21 cellular contexts compared by ENCODE assay signal in genomic region chr22:23847991-23848864, GRCh38. TPM values are rescaled to one million over a fixed set of nuclear protein-coding genes. Genes with fewer than 3 reads are reported as not detected.
DNase-seq lines count a peak whose midpoint lies in the region; ATAC-seq and TF ChIP-seq lines count a peak whose summit lies in the region.
"Had no signal": no experiment of that assay in that cellular context is flagged by ENCODE, and none has a peak within 500 bp of the region (broad histone marks: within the 10 kb centered on the region; RNA-seq: fewer than 3 reads in every experiment).

No MANE protein-coding gene starts in this region.

- H3K18ac ChIP-seq in mesendoderm (ENCODE audit: low read length) = no peak overlapping the region

- 52% methylated on average over 24 of the region's 24 CpGs for WGBS in HUES64
- no CpG with 5 or more reads among the region's 24 CpGs for WGBS in mesendoderm (ENCODE audit: extremely low coverage, insufficient coverage, low lambda C conversion rate)

- peak overlapping the region in 9 of 11 experiments; percentile 2 to 77 (median 54); a peak in 14 of 22 replicates for H3K9ac ChIP-seq in BLaER1 treated with 17β-estradiol and CSF1 and Interleukin-3, amounts not matched to agents 10 nM and 100 nM
- H3K9ac ChIP-seq in HUES64 (ENCODE audit: low read depth, low read length) (no peak overlapping the region), mesendoderm (ENCODE audit: low read length) (no peak overlapping the region)

- CTCF ChIA-PET in WTC11 (lab: Charles Lee) (interaction anchor here (0.7 to 2.8 kb wide), 12 partner anchors 10 to 306 kb away, joined by 3 to 77 read pairs (median 5); partner anchors contain the start of genes CHCHD10, MIF and SLC2A11), PC-9 (lab: Charles Lee) (no interaction called here)

- H3K4me1 Mint-ChIP-seq in WTC11 = peaks cover 37% of the 10 kb centered on the region

- H3K9me3 Mint-ChIP-seq in WTC11 = no peaks in the 10 kb centered on the region
- H3K9me3 Mint-ChIP-seq: CD4-positive, alpha-beta T cell had no signal

- peak overlapping the region; percentile 9 for H3K4ac ChIP-seq in mesendoderm (ENCODE audit: low read depth, low read length)

- H3K23ac ChIP-seq in mesendoderm (ENCODE audit: low read length) = no peak overlapping the region

- no peaks in the 10 kb centered on the region for H3K9me2 ChIP-seq in PC-9 (ENCODE audit: insufficient read depth)

- H4K8ac ChIP-seq in mesendoderm (ENCODE audit: low read depth, low read length) = no peak overlapping the region

- H3K27me3 Mint-ChIP-seq in WTC11 (ENCODE audit: low read depth) = peaks cover 7% of the 10 kb centered on the region
- H3K27me3 Mint-ChIP-seq: CD4-positive, alpha-beta T cell had no signal

- H4K20me1 ChIP-seq in BLaER1 treated with 17β-estradiol and CSF1 and Interleukin-3, amounts not matched to agents 10 nM and 100 nM = peaks cover 0 to 8% (median 0%) of the 10 kb centered on the region in 11 experiments; a peak in 1 of 22 replicates
- no peaks in the 10 kb centered on the region for H4K20me1 ChIP-seq in PC-9 (ENCODE audit: insufficient read depth)

- peaks cover 60 to 84% (median 83%) of the 10 kb centered on the region in 10 experiments for H3K4me1 ChIP-seq in BLaER1 treated with 17β-estradiol and CSF1 and Interleukin-3, amounts not matched to agents 10 nM and 100 nM
- H3K4me1 ChIP-seq in HUES64 (ENCODE audit: insufficient read depth, low read length) = peaks cover 10% of the 10 kb centered on the region
- H3K4me1 ChIP-seq in mesendoderm (ENCODE audit: control insufficient read depth, low read depth, low read length) = peaks cover 2% of the 10 kb centered on the region
- peaks cover 10% of the 10 kb centered on the region; the same call in 1 of the 2 replicates for H3K4me1 ChIP-seq in PC-9 (replicated peaks; ENCODE audit: insufficient read depth)
- H3K4me1 ChIP-seq in lower lobe of right lung = peaks cover 39% of the 10 kb centered on the region

- no peak overlapping the region for H2AK5ac ChIP-seq in mesendoderm (ENCODE audit: low read length)

- POLR2A ChIA-PET in WTC11 (lab: Charles Lee) (interaction anchor here (0.6 to 2.9 kb wide), 3 partner anchors 10 to 77 kb away, joined by 7 to 14 read pairs (median 8); partner anchors contain the start of gene SLC2A11), PC-9 (lab: Charles Lee; ENCODE audit: unreplicated experiment) (no interaction called here)

- H3K79me2 ChIP-seq in mesendoderm (ENCODE audit: control insufficient read depth, insufficient read depth, low read length) (no peaks in the 10 kb centered on the region), PC-9 (ENCODE audit: low read depth) (no peaks in the 10 kb centered on the region)

- peak overlapping the region; percentile 62 for H3K56ac ChIP-seq in mesendoderm (ENCODE audit: low read length)

- no peak overlapping the region for H3K27ac Mint-ChIP-seq in WTC11
- H3K27ac Mint-ChIP-seq: CD4-positive, alpha-beta T cell had no signal

- no peaks in the 10 kb centered on the region for H3K36me3 Mint-ChIP-seq in WTC11

- H4K5ac ChIP-seq in mesendoderm (ENCODE audit: low read length) = no peak overlapping the region

- DNase-seq in WTC11 (ENCODE audit: low spot score) (peak; percentile 52), mesendoderm (peak; percentile 61), PC-9 (no peak), lower lobe of right lung (no peak)
- DNase-seq: activated CD4-positive, alpha-beta T cell treated with anti-CD3 and anti-CD28 coated beads for 48 hours; activated gamma-delta T cell; amygdala; CD4-positive, alpha-beta T cell; effector memory CD4-positive, alpha-beta T cell; KG1; NCI-H1105; NCI-H2107; NCI-H524 treated with DMSO at 0.1 percent for 48 hours; ovary; stimulated activated CD4-positive, alpha-beta T cell treated with anti-CD3 and anti-CD28 coated beads, Interleukin-1b, Interleukin-23, amount 100 ng/mL, for 48 hours; stomach; T1000 had no signal

- no peak overlapping the region for H2AFZ ChIP-seq in PC-9

- no peak overlapping the region for H2BK15ac ChIP-seq in mesendoderm (replicated peaks; ENCODE audit: low read depth)

- H3K79me1 ChIP-seq in mesendoderm (ENCODE audit: low read length) = no peaks in the 10 kb centered on the region

- TF ChIP-seq CTCF in WTC11 (IDR thresholded peaks at IDR 0.05) (no peak), PC-9 (conservative IDR thresholded peaks at IDR 0.05) (no peak), lower lobe of right lung (IDR thresholded peaks at IDR 0.05) (no peak)

- BruUV-seq in PC-9 (replicated peaks; lab: Mats Ljungman, UMichigan) = no TSS peak

- ATAC-seq in WTC11 (peak; percentile 29), GM18517 (IDR thresholded peaks at IDR 0.05; ENCODE audit: unreplicated experiment) (no peak), GM18511 (IDR thresholded peaks at IDR 0.05; ENCODE audit: unreplicated experiment) (no peak), lower lobe of right lung (no peak)

- H3K27me3 ChIP-seq in BLaER1 treated with 17β-estradiol and CSF1 and Interleukin-3, amounts not matched to agents 10 nM and 100 nM = no peaks in the 10 kb centered on the region
- H3K27me3 ChIP-seq in HUES64 (ENCODE audit: insufficient read depth, low read length) (peaks cover 9% of the 10 kb centered on the region; the same call in 1 of the 2 replicates), mesendoderm (ENCODE audit: insufficient read depth, low read length, poor library complexity) (no peaks in the 10 kb centered on the region), PC-9 (ENCODE audit: insufficient read depth, low read depth) (no peaks in the 10 kb centered on the region), lower lobe of right lung (ENCODE audit: low read depth) (no peaks in the 10 kb centered on the region)
- H3K27me3 ChIP-seq: ovary had no signal

- H3K4me3 Mint-ChIP-seq in WTC11 = no peak overlapping the region
- H3K4me3 Mint-ChIP-seq: CD4-positive, alpha-beta T cell had no signal

- no peaks in the 10 kb centered on the region for H3K9me3 ChIP-seq in BLaER1 treated with 17β-estradiol and CSF1 and Interleukin-3, amounts not matched to agents 10 nM and 100 nM (replicated peaks in 1 of 11)
- H3K9me3 ChIP-seq in HUES64 (ENCODE audit: insufficient read depth, low read depth, low read length) = no peaks in the 10 kb centered on the region
- no peaks in the 10 kb centered on the region for H3K9me3 ChIP-seq in PC-9 (ENCODE audit: insufficient read depth, low read depth)
- no peaks in the 10 kb centered on the region for H3K9me3 ChIP-seq in lower lobe of right lung
- H3K9me3 ChIP-seq: ovary, stomach had no signal

- no peak overlapping the region for H2BK5ac ChIP-seq in mesendoderm (ENCODE audit: low read length)

- H3F3A ChIP-seq in PC-9 (ENCODE audit: insufficient read depth, low read depth) = peaks cover 4% of the 10 kb centered on the region; the same call in 1 of the 2 replicates

- H3K4me3 ChIP-seq in BLaER1 treated with 17β-estradiol and CSF1 and Interleukin-3, amounts not matched to agents 10 nM and 100 nM = no peak overlapping the region
- H3K4me3 ChIP-seq in HUES64 (ENCODE audit: low read length) (no peak overlapping the region), mesendoderm (ENCODE audit: low read length) (no peak overlapping the region), PC-9 (no peak overlapping the region), lower lobe of right lung (no peak overlapping the region)
- H3K4me3 ChIP-seq: ovary had no signal

- intact Hi-C loops in PC-9 (cut with micrococcal nuclease; ENCODE audit: unreplicated experiment) (loop anchor here (5.0 kb wide), 1 partner anchor 306 kb away; no protein-coding TSS in a partner anchor), lower lobe of right lung (cut with DNase I) (no loop called here)

- H3K4me2 ChIP-seq in BLaER1 treated with 17β-estradiol and CSF1 and Interleukin-3, amounts not matched to agents 10 nM and 100 nM = peak overlapping the region; percentile 74 to 96 (median 88); a peak in 21 of 22 replicates
- no peak overlapping the region for H3K4me2 ChIP-seq in mesendoderm (ENCODE audit: low read length)
- no peak overlapping the region for H3K4me2 ChIP-seq in PC-9

- H3K27ac ChIP-seq in BLaER1 treated with 17β-estradiol and CSF1 and Interleukin-3, amounts not matched to agents 10 nM and 100 nM = peak overlapping the region in 8 of 11 experiments; percentile 45 to 90 (median 81); a peak in 15 of 22 replicates
- H3K27ac ChIP-seq in HUES64 (ENCODE audit: low read depth, low read length) = peak overlapping the region; percentile 45; the same call in 1 of the 2 replicates
- H3K27ac ChIP-seq in mesendoderm (ENCODE audit: low read depth, low read length) = no peak overlapping the region
- no peak overlapping the region for H3K27ac ChIP-seq in PC-9
- no peak overlapping the region for H3K27ac ChIP-seq in lower lobe of right lung
- H3K27ac ChIP-seq: ovary, stomach had no signal

- no peaks in the 10 kb centered on the region for H3K36me3 ChIP-seq in BLaER1 treated with 17β-estradiol and CSF1 and Interleukin-3, amounts not matched to agents 10 nM and 100 nM
- H3K36me3 ChIP-seq in HUES64 (ENCODE audit: insufficient read depth, low read length) (no peaks in the 10 kb centered on the region), mesendoderm (ENCODE audit: control insufficient read depth, insufficient read depth, low read length) (no peaks in the 10 kb centered on the region), PC-9 (ENCODE audit: low read depth) (no peaks in the 10 kb centered on the region), lower lobe of right lung (no peaks in the 10 kb centered on the region)
- H3K36me3 ChIP-seq: ovary, stomach had no signal

- H2BK120ac ChIP-seq in mesendoderm (ENCODE audit: low read depth, low read length) = no peak overlapping the region

RNA-seq across cellular contexts. Expression of gene DERL3, which starts 9.4 kb away (rescaled TPM):
- polyA plus RNA-seq in HUES64 (2013, experiment 1 of 2) = 6.2 TPM
- 8.7 TPM for polyA plus RNA-seq in HUES64 (2013, experiment 2 of 2)
- total RNA-seq in WTC11 (2021) = 10.9 to 12.5 TPM (median 11.3 TPM) in 3 replicates
- polyA plus RNA-seq in mesendoderm (2013, experiment 1 of 2) = 7.4 TPM
- polyA plus RNA-seq in mesendoderm (2013, experiment 2 of 2) = 6.6 TPM
- 0.41 and 1.2 TPM in 2 replicates for total RNA-seq in PC-9 (2021)
- 5.8 TPM for total RNA-seq in lower lobe of right lung

RNA-seq across cellular contexts. Expression of gene SLC2A11, which starts 9.4 kb away (rescaled TPM):
- 10.3 TPM for polyA plus RNA-seq in HUES64 (2013, experiment 1 of 2)
- polyA plus RNA-seq in HUES64 (2013, experiment 2 of 2) = 8.8 TPM
- total RNA-seq in WTC11 (2021) = 17.2 to 21.1 TPM (median 19.9 TPM) in 3 replicates
- polyA plus RNA-seq in mesendoderm (2013, experiment 1 of 2) = 7.2 TPM
- polyA plus RNA-seq in mesendoderm (2013, experiment 2 of 2) = 7.5 TPM
- total RNA-seq in PC-9 (2021) = 24.0 and 26.9 TPM in 2 replicates
- total RNA-seq in lower lobe of right lung = 12.7 TPM

RNA-seq across cellular contexts. Expression of gene MIF, which starts 46.0 kb away (rescaled TPM):
- 1,003 TPM for polyA plus RNA-seq in HUES64 (2013, experiment 1 of 2)
- 1,057 TPM for polyA plus RNA-seq in HUES64 (2013, experiment 2 of 2)
- 1,424 to 1,978 TPM (median 1,885 TPM) in 3 replicates for total RNA-seq in WTC11 (2021)
- polyA plus RNA-seq in mesendoderm (2013, experiment 1 of 2) = 1,526 TPM
- 1,516 TPM for polyA plus RNA-seq in mesendoderm (2013, experiment 2 of 2)
- total RNA-seq in PC-9 (2021) = 531 and 695 TPM in 2 replicates
- 231 TPM for total RNA-seq in lower lobe of right lung

Comparison
In these comparisons a context has a peak if more than half of its experiments do, and no peak if none do; other contexts are left out.
1. H3K27ac ChIP-seq: peak in BLaER1 treated with 17β-estradiol and CSF1 and Interleukin-3, amounts not matched to agents 10 nM and 100 nM (8 of 11) and HUES64 (single experiment); none in mesendoderm (single experiment), PC-9 (single experiment) and lower lobe of right lung (single experiment).
2. H3K4me2 ChIP-seq: peak in BLaER1 treated with 17β-estradiol and CSF1 and Interleukin-3, amounts not matched to agents 10 nM and 100 nM (11 of 11); none in mesendoderm (single experiment) and PC-9 (single experiment).
3. H3K9ac ChIP-seq: peak in BLaER1 treated with 17β-estradiol and CSF1 and Interleukin-3, amounts not matched to agents 10 nM and 100 nM (9 of 11); none in HUES64 (single experiment) and mesendoderm (single experiment).
4. DNase-seq: peak in WTC11 (single experiment) and mesendoderm (single experiment); none in PC-9 (0 of 2) and lower lobe of right lung (single experiment).